In the genomic region with DNA sequence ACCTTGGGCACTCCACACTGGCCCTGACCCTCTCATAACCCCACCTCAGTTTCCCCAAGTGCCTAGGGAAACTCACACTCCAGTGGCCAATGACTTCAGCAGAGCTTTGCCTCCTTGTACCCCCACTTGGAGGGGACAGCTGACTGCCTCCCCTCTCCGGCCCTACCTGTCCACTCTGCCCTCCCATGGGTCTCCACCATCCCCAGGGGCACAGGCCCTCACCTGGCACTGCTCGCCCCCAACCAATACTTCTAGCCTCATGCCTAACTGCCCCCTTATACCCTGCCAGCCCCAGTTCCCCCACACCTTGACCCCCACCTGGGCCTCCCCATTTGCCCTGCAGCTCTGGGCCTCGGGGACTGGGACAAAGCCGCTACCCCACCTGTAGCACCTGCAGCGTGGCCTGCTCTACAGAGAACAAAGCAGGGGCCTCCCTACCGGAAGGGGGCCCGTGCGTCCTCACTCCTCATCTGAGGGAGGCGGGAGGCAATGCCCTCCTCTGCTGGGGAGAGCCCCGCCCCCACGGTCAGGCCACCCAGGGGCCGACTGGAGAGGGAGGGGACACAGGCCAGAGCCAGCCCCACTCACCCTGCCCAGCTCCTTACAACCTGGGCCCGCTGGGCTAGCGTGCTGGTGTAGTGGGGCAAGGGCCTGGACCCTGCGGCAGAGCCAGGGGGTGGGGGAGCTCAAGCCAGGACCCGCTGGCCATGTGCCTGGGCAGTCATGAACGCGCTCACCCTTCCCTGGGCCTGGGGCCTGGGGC, we compare ENCODE assay signal across 1 cellular context.
TF ChIP-seq lines count a peak whose summit lies in the region.

No MANE protein-coding gene starts in this region.

TF ChIP-seq in K562, 482 proteins besides CTCF, POLR2A, EP300 and RAD21 (continued from another document and continues in another):
- TF ChIP-seq, protein P1, sequence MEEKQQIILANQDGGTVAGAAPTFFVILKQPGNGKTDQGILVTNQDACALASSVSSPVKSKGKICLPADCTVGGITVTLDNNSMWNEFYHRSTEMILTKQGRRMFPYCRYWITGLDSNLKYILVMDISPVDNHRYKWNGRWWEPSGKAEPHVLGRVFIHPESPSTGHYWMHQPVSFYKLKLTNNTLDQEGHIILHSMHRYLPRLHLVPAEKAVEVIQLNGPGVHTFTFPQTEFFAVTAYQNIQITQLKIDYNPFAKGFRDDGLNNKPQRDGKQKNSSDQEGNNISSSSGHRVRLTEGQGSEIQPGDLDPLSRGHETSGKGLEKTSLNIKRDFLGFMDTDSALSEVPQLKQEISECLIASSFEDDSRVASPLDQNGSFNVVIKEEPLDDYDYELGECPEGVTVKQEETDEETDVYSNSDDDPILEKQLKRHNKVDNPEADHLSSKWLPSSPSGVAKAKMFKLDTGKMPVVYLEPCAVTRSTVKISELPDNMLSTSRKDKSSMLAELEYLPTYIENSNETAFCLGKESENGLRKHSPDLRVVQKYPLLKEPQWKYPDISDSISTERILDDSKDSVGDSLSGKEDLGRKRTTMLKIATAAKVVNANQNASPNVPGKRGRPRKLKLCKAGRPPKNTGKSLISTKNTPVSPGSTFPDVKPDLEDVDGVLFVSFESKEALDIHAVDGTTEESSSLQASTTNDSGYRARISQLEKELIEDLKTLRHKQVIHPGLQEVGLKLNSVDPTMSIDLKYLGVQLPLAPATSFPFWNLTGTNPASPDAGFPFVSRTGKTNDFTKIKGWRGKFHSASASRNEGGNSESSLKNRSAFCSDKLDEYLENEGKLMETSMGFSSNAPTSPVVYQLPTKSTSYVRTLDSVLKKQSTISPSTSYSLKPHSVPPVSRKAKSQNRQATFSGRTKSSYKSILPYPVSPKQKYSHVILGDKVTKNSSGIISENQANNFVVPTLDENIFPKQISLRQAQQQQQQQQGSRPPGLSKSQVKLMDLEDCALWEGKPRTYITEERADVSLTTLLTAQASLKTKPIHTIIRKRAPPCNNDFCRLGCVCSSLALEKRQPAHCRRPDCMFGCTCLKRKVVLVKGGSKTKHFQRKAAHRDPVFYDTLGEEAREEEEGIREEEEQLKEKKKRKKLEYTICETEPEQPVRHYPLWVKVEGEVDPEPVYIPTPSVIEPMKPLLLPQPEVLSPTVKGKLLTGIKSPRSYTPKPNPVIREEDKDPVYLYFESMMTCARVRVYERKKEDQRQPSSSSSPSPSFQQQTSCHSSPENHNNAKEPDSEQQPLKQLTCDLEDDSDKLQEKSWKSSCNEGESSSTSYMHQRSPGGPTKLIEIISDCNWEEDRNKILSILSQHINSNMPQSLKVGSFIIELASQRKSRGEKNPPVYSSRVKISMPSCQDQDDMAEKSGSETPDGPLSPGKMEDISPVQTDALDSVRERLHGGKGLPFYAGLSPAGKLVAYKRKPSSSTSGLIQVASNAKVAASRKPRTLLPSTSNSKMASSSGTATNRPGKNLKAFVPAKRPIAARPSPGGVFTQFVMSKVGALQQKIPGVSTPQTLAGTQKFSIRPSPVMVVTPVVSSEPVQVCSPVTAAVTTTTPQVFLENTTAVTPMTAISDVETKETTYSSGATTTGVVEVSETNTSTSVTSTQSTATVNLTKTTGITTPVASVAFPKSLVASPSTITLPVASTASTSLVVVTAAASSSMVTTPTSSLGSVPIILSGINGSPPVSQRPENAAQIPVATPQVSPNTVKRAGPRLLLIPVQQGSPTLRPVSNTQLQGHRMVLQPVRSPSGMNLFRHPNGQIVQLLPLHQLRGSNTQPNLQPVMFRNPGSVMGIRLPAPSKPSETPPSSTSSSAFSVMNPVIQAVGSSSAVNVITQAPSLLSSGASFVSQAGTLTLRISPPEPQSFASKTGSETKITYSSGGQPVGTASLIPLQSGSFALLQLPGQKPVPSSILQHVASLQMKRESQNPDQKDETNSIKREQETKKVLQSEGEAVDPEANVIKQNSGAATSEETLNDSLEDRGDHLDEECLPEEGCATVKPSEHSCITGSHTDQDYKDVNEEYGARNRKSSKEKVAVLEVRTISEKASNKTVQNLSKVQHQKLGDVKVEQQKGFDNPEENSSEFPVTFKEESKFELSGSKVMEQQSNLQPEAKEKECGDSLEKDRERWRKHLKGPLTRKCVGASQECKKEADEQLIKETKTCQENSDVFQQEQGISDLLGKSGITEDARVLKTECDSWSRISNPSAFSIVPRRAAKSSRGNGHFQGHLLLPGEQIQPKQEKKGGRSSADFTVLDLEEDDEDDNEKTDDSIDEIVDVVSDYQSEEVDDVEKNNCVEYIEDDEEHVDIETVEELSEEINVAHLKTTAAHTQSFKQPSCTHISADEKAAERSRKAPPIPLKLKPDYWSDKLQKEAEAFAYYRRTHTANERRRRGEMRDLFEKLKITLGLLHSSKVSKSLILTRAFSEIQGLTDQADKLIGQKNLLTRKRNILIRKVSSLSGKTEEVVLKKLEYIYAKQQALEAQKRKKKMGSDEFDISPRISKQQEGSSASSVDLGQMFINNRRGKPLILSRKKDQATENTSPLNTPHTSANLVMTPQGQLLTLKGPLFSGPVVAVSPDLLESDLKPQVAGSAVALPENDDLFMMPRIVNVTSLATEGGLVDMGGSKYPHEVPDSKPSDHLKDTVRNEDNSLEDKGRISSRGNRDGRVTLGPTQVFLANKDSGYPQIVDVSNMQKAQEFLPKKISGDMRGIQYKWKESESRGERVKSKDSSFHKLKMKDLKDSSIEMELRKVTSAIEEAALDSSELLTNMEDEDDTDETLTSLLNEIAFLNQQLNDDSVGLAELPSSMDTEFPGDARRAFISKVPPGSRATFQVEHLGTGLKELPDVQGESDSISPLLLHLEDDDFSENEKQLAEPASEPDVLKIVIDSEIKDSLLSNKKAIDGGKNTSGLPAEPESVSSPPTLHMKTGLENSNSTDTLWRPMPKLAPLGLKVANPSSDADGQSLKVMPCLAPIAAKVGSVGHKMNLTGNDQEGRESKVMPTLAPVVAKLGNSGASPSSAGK (IDR thresholded peaks at IDR 0.05), result peak; percentile 60
- TF ChIP-seq MXI1 (IDR thresholded peaks at IDR 0.05; ENCODE audit: low read depth, low read length) (0 out of 2 replicates have a peak, but pooled peaks have one; percentile 31), SRSF3 (IDR thresholded peaks at IDR 0.05; ENCODE audit: insufficient read depth, low read length) (0 out of 2 replicates have a peak, but pooled peaks have one; percentile 20), JUNB (CRISPR knock-in tag; conservative IDR thresholded peaks at IDR 0.05) (no peak), ARID1B (IDR thresholded peaks at IDR 0.05) (0 out of 2 replicates have a peak, but pooled peaks have one; percentile 37), CXXC5 (CRISPR knock-in tag; IDR thresholded peaks at IDR 0.05) (peak; percentile 47), JUND (IDR thresholded peaks at IDR 0.05; ENCODE audit: borderline replicate concordance, low read depth, low read length) (0 out of 2 replicates have a peak, but pooled peaks have one; percentile 23), JUND (tag; IDR thresholded peaks at IDR 0.05; ENCODE audit: borderline replicate concordance, low read depth, low read length) (no peak; the same call in 2 of the 3 replicates), FOSL1 (tag; conservative IDR thresholded peaks at IDR 0.05) (0 out of 2 replicates have a peak, but pooled peaks have one; percentile 31), NFRKB (IDR thresholded peaks at IDR 0.05; ENCODE audit: low read depth) (peak; percentile 62; the same call in 1 of the 2 replicates), SUPT5H (IDR thresholded peaks at IDR 0.05) (peak; percentile 68), PHF20 (IDR thresholded peaks at IDR 0.05; ENCODE audit: partially characterized antibody) (no peak), POLR2G (IDR thresholded peaks at IDR 0.05; ENCODE audit: low read depth, low read length) (peak; percentile 72), E2F3 (CRISPR knock-in tag; IDR thresholded peaks at IDR 0.05) (0 out of 2 replicates have a peak, but pooled peaks have one; percentile 21), RCOR1 (IDR thresholded peaks at IDR 0.05; ENCODE audit: borderline replicate concordance in 1 of 2, low read depth in 2 of 2, low read length in 2 of 2) (peak in 1 of 2 experiments; percentile 21; a peak in 1 of 4 replicates)
- TF ChIP-seq, protein P2, sequence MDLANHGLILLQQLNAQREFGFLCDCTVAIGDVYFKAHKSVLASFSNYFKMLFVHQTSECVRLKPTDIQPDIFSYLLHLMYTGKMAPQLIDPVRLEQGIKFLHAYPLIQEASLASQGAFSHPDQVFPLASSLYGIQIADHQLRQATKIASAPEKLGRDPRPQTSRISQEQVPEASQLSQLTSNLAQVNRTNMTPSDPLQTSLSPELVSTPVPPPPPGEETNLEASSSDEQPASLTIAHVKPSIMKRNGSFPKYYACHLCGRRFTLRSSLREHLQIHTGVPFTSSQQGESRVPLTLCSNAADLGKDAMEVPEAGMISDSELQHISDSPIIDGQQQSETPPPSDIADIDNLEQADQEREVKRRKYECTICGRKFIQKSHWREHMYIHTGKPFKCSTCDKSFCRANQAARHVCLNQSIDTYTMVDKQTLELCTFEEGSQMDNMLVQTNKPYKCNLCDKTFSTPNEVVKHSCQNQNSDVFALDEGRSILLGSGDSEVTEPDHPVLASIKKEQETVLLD (IDR thresholded peaks at IDR 0.05), result peak; percentile 74
- TF ChIP-seq, protein P3, sequence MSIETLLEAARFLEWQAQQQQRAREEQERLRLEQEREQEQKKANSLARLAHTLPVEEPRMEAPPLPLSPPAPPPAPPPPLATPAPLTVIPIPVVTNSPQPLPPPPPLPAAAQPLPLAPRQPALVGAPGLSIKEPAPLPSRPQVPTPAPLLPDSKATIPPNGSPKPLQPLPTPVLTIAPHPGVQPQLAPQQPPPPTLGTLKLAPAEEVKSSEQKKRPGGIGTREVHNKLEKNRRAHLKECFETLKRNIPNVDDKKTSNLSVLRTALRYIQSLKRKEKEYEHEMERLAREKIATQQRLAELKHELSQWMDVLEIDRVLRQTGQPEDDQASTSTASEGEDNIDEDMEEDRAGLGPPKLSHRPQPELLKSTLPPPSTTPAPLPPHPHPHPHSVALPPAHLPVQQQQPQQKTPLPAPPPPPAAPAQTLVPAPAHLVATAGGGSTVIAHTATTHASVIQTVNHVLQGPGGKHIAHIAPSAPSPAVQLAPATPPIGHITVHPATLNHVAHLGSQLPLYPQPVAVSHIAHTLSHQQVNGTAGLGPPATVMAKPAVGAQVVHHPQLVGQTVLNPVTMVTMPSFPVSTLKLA (conservative IDR thresholded peaks at IDR 0.05), result peak; percentile 55 to 69; a peak in 3 of 4 replicates
- TF ChIP-seq, protein P4, sequence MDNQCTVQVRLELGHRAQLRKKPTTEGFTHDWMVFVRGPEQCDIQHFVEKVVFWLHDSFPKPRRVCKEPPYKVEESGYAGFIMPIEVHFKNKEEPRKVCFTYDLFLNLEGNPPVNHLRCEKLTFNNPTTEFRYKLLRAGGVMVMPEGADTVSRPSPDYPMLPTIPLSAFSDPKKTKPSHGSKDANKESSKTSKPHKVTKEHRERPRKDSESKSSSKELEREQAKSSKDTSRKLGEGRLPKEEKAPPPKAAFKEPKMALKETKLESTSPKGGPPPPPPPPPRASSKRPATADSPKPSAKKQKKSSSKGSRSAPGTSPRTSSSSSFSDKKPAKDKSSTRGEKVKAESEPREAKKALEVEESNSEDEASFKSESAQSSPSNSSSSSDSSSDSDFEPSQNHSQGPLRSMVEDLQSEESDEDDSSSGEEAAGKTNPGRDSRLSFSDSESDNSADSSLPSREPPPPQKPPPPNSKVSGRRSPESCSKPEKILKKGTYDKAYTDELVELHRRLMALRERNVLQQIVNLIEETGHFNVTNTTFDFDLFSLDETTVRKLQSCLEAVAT (IDR thresholded peaks at IDR 0.05), result no peak
- TF ChIP-seq, protein P5, sequence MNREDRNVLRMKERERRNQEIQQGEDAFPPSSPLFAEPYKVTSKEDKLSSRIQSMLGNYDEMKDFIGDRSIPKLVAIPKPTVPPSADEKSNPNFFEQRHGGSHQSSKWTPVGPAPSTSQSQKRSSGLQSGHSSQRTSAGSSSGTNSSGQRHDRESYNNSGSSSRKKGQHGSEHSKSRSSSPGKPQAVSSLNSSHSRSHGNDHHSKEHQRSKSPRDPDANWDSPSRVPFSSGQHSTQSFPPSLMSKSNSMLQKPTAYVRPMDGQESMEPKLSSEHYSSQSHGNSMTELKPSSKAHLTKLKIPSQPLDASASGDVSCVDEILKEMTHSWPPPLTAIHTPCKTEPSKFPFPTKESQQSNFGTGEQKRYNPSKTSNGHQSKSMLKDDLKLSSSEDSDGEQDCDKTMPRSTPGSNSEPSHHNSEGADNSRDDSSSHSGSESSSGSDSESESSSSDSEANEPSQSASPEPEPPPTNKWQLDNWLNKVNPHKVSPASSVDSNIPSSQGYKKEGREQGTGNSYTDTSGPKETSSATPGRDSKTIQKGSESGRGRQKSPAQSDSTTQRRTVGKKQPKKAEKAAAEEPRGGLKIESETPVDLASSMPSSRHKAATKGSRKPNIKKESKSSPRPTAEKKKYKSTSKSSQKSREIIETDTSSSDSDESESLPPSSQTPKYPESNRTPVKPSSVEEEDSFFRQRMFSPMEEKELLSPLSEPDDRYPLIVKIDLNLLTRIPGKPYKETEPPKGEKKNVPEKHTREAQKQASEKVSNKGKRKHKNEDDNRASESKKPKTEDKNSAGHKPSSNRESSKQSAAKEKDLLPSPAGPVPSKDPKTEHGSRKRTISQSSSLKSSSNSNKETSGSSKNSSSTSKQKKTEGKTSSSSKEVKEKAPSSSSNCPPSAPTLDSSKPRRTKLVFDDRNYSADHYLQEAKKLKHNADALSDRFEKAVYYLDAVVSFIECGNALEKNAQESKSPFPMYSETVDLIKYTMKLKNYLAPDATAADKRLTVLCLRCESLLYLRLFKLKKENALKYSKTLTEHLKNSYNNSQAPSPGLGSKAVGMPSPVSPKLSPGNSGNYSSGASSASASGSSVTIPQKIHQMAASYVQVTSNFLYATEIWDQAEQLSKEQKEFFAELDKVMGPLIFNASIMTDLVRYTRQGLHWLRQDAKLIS (CRISPR knock-in tag; IDR thresholded peaks at IDR 0.05), result 0 out of 2 replicates have a peak, but pooled peaks have one; percentile 46
- TF ChIP-seq, protein P6, sequence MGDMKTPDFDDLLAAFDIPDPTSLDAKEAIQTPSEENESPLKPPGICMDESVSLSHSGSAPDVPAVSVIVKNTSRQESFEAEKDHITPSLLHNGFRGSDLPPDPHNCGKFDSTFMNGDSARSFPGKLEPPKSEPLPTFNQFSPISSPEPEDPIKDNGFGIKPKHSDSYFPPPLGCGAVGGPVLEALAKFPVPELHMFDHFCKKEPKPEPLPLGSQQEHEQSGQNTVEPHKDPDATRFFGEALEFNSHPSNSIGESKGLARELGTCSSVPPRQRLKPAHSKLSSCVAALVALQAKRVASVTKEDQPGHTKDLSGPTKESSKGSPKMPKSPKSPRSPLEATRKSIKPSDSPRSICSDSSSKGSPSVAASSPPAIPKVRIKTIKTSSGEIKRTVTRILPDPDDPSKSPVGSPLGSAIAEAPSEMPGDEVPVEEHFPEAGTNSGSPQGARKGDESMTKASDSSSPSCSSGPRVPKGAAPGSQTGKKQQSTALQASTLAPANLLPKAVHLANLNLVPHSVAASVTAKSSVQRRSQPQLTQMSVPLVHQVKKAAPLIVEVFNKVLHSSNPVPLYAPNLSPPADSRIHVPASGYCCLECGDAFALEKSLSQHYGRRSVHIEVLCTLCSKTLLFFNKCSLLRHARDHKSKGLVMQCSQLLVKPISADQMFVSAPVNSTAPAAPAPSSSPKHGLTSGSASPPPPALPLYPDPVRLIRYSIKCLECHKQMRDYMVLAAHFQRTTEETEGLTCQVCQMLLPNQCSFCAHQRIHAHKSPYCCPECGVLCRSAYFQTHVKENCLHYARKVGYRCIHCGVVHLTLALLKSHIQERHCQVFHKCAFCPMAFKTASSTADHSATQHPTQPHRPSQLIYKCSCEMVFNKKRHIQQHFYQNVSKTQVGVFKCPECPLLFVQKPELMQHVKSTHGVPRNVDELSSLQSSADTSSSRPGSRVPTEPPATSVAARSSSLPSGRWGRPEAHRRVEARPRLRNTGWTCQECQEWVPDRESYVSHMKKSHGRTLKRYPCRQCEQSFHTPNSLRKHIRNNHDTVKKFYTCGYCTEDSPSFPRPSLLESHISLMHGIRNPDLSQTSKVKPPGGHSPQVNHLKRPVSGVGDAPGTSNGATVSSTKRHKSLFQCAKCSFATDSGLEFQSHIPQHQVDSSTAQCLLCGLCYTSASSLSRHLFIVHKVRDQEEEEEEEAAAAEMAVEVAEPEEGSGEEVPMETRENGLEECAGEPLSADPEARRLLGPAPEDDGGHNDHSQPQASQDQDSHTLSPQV (IDR thresholded peaks at IDR 0.05), result peak; percentile 91
